In genomic region chr11:63839508-63840355, GRCh38 we compare ENCODE assay signal across 8 cellular contexts. TPM values are rescaled to one million over a fixed set of nuclear protein-coding genes. Genes with fewer than 3 reads are reported as not detected.
DNase-seq lines count a peak whose midpoint lies in the region; ATAC-seq and TF ChIP-seq lines count a peak whose summit lies in the region.

No MANE protein-coding gene starts in this region.

- peak; percentile 72 for DNase-seq in activated effector memory CD4-positive, alpha-beta T cell treated with anti-CD3 and anti-CD28 coated beads, Interleukin-2, amount 50 U/mL, for 16 hours
- no peak for DNase-seq in activated effector memory CD4-positive, alpha-beta T cell treated with Interleukin-2 at 50 U/mL for 16 hours
- DNase-seq in activated CD8-positive, alpha-beta memory T cell treated with anti-CD3 and anti-CD28 coated beads, Interleukin-2, amount 10 ng/mL, durations not matched to agents 7 days and 5 days, result peak; percentile 59
- DNase-seq in fibroblast of the aortic adventitia (ENCODE audit: low read depth) (no peak), ovary (peak in 1 of 5 donors; percentile 37), NCI-H1694 (lab: John Stamatoyannopoulos, UW) (no peak)

- no peak for TF ChIP-seq POLR2A in ovary (IDR thresholded peaks at IDR 0.05)

- H3K36me3 ChIP-seq in Loucy (ENCODE audit: insufficient read depth, low read length), result no peaks in the 10 kb centered on the region
- no peaks in the 10 kb centered on the region for H3K36me3 ChIP-seq in ovary

- H3K27me3 ChIP-seq in Loucy (ENCODE audit: insufficient read depth, low read length, poor library complexity, severe bottlenecking) (no peaks in the 10 kb centered on the region), ovary (no peaks in the 10 kb centered on the region)

- H2AFZ ChIP-seq in Loucy (ENCODE audit: low read length), result no peak overlapping the region

- peak overlapping the region; percentile 85 for H3K4me3 Mint-ChIP-seq in activated CD8-positive, alpha-beta memory T cell treated with anti-CD3 and anti-CD28 coated beads, Interleukin-2, amount 10 ng/mL, durations not matched to agents 7 days and 5 days

- no peaks in the 10 kb centered on the region for H3K9me3 Mint-ChIP-seq in activated CD8-positive, alpha-beta memory T cell treated with anti-CD3 and anti-CD28 coated beads, Interleukin-2, amount 10 ng/mL, durations not matched to agents 7 days and 5 days (ENCODE audit: low read depth)

- no peak for ATAC-seq in activated CD8-positive, alpha-beta memory T cell treated with anti-CD3 and anti-CD28 coated beads, Interleukin-2, amount 10 ng/mL, durations not matched to agents 7 days and 5 days
- ATAC-seq in GM21576 (IDR thresholded peaks at IDR 0.05; ENCODE audit: unreplicated experiment), result no peak

- peak overlapping the region; percentile 100 for H3K4me2 ChIP-seq in Loucy (ENCODE audit: low read depth, low read length, poor library complexity, severe bottlenecking)

- H4K20me1 ChIP-seq in Loucy (ENCODE audit: insufficient read depth, low read length, poor library complexity, severe bottlenecking), result peaks cover 48% of the 10 kb centered on the region

- H3K9ac ChIP-seq in Loucy (ENCODE audit: low read depth, low read length, poor library complexity, severe bottlenecking), result peak overlapping the region; percentile 93

- H3K4me1 Mint-ChIP-seq in activated CD8-positive, alpha-beta memory T cell treated with anti-CD3 and anti-CD28 coated beads, Interleukin-2, amount 10 ng/mL, durations not matched to agents 7 days and 5 days, result peaks cover 63% of the 10 kb centered on the region

- H3K4me1 ChIP-seq in Loucy (ENCODE audit: insufficient read depth, low read length, poor library complexity, severe bottlenecking) (peaks cover 50% of the 10 kb centered on the region), ovary (ENCODE audit: insufficient read depth) (peaks cover 11% of the 10 kb centered on the region)

- H3K27me3 Mint-ChIP-seq in activated CD8-positive, alpha-beta memory T cell treated with anti-CD3 and anti-CD28 coated beads, Interleukin-2, amount 10 ng/mL, durations not matched to agents 7 days and 5 days, result no peaks in the 10 kb centered on the region

- peak overlapping the region; percentile 84 to 93 for H3K27ac ChIP-seq in ovary

- H3K4me3 ChIP-seq in Loucy (ENCODE audit: low read length, poor library complexity, severe bottlenecking) (peak overlapping the region; percentile 85), fibroblast of the aortic adventitia (ENCODE audit: low read depth, low read length) (peak overlapping the region; percentile 95), ovary (peak overlapping the region; percentile 80)

- CTCF ChIA-PET in activated CD8-positive, alpha-beta memory T cell treated with anti-CD3 and anti-CD28 coated beads, Interleukin-2, amount 10 ng/mL, durations not matched to agents 7 days and 5 days (lab: Charles Lee), result interaction anchor here (0.7 to 8.1 kb wide), 12 partner anchors 10 to 105 kb away, joined by 3 to 136 read pairs (median 4); partner anchors contain the start of gene ZFTA

- H3K79me2 ChIP-seq in Loucy (ENCODE audit: insufficient read depth, low read length), result peaks cover 53% of the 10 kb centered on the region

- no peaks in the 10 kb centered on the region for H3K9me2 ChIP-seq in Loucy (replicated peaks; ENCODE audit: low read depth, low read length)

- H3K27ac Mint-ChIP-seq in activated CD8-positive, alpha-beta memory T cell treated with anti-CD3 and anti-CD28 coated beads, Interleukin-2, amount 10 ng/mL, durations not matched to agents 7 days and 5 days, result peak overlapping the region; percentile 88

- H3F3A ChIP-seq in Loucy (ENCODE audit: low read depth), result no peaks in the 10 kb centered on the region

- 1 to 2% (median 1%) methylated on average over 38 to 40 of the region's 40 CpGs for WGBS in ovary, 3 donors

- no peak for TF ChIP-seq EP300 in ovary (IDR thresholded peaks at IDR 0.05)

- H3K9me3 ChIP-seq in Loucy (ENCODE audit: insufficient read depth, low read depth, low read length) (no peaks in the 10 kb centered on the region), ovary (no peaks in the 10 kb centered on the region)

- intact Hi-C loops in ovary (cut with DNase I), result loop anchor here (2.0 to 10.0 kb wide), 4 partner anchors 103 to 315 kb away; no protein-coding TSS in a partner anchor

- TF ChIP-seq CTCF in Loucy (conservative IDR thresholded peaks at IDR 0.05; ENCODE audit: low read length) (no peak), fibroblast of the aortic adventitia (IDR thresholded peaks at IDR 0.05; ENCODE audit: insufficient read depth, low read length) (no peak), ovary (IDR thresholded peaks at IDR 0.05) (no peak)

- peaks cover 32% of the 10 kb centered on the region for H3K36me3 Mint-ChIP-seq in activated CD8-positive, alpha-beta memory T cell treated with anti-CD3 and anti-CD28 coated beads, Interleukin-2, amount 10 ng/mL, durations not matched to agents 7 days and 5 days

RNA-seq across cellular contexts. Expression of gene MARK2, which starts 0.8 kb away (rescaled TPM):
- 10 to 100 TPM; 57.2 to 57.9 TPM for total RNA-seq in activated CD8-positive, alpha-beta memory T cell treated with anti-CD3 and anti-CD28 coated beads, Interleukin-2, amount 10 ng/mL, durations not matched to agents 7 days and 5 days
- total RNA-seq in fibroblast of the aortic adventitia (ENCODE audit: low replicate concordance) (11.4 and 12.7 TPM in 2 replicates), ovary (10 to 100 TPM; 13.5 to 27.8 (median 25.8) TPM)
- polyA plus RNA-seq in ovary, result 10 to 100 TPM; 12.3 to 27.0 TPM

RNA-seq across cellular contexts. Expression of gene SPINDOC, which starts 26.5 kb away (rescaled TPM):
- total RNA-seq in activated CD8-positive, alpha-beta memory T cell treated with anti-CD3 and anti-CD28 coated beads, Interleukin-2, amount 10 ng/mL, durations not matched to agents 7 days and 5 days, result 10 to 100 TPM; 53.4 to 55.8 TPM
- 6.7 and 10.1 TPM in 2 replicates for total RNA-seq in fibroblast of the aortic adventitia (ENCODE audit: low replicate concordance)
- 10 to 100 TPM; 10.2 to 22.7 (median 19.5) TPM for total RNA-seq in ovary
- polyA plus RNA-seq in ovary, result 10 to 100 TPM in 1 of 2 donors, 1 to 10 TPM in 1; 5.4 to 15.8 TPM

Comparison
In these comparisons a context has a peak if more than half of its experiments do, and no peak if none do; other contexts are left out.
1. DNase-seq: peak in activated effector memory CD4-positive, alpha-beta T cell treated with anti-CD3 and anti-CD28 coated beads, Interleukin-2, amount 50 U/mL, for 16 hours (single experiment) and activated CD8-positive, alpha-beta memory T cell treated with anti-CD3 and anti-CD28 coated beads, Interleukin-2, amount 10 ng/mL, durations not matched to agents 7 days and 5 days (single experiment); none in activated effector memory CD4-positive, alpha-beta T cell treated with Interleukin-2 at 50 U/mL for 16 hours (single experiment), fibroblast of the aortic adventitia (single experiment) and NCI-H1694 (single experiment).
2. Peak in every context shown above with its lines, with median percentiles within 50 percentile points of each other: H3K4me3 ChIP-seq.